In genomic region chr3:151178208-151178845, GRCh38 we compare ENCODE assay signal across 1 cellular context.
TF ChIP-seq lines count a peak whose summit lies in the region.

No MANE protein-coding gene starts in this region.

TF ChIP-seq in HepG2, 621 proteins besides CTCF, POLR2A, EP300 and RAD21 (continued from another document and continues in another):
- TF ChIP-seq TFDP2 (CRISPR knock-in tag; IDR thresholded peaks at IDR 0.05), result no peak
- TF ChIP-seq, protein P1, sequence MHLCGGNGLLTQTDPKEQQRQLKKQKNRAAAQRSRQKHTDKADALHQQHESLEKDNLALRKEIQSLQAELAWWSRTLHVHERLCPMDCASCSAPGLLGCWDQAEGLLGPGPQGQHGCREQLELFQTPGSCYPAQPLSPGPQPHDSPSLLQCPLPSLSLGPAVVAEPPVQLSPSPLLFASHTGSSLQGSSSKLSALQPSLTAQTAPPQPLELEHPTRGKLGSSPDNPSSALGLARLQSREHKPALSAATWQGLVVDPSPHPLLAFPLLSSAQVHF (CRISPR knock-in tag; IDR thresholded peaks at IDR 0.05), result no peak
- TF ChIP-seq SRF (IDR thresholded peaks at IDR 0.05; ENCODE audit: low read depth, low read length), result no peak
- TF ChIP-seq SAP130 (CRISPR knock-in tag; IDR thresholded peaks at IDR 0.05; ENCODE audit: low read depth), result peak; percentile 58; the same call in 1 of the 2 replicates
- peak; percentile 38; the same call in 1 of the 2 replicates for TF ChIP-seq SP4 (CRISPR knock-in tag; IDR thresholded peaks at IDR 0.05)
- no peak for TF ChIP-seq MTA1 (CRISPR knock-in tag; IDR thresholded peaks at IDR 0.05; ENCODE audit: borderline replicate concordance)
- TF ChIP-seq ZNF839 (CRISPR knock-in tag; IDR thresholded peaks at IDR 0.05; ENCODE audit: borderline replicate concordance), result no peak
- no peak; the same call in 1 of the 2 replicates for TF ChIP-seq ATF7-NPFF (CRISPR knock-in tag; IDR thresholded peaks at IDR 0.05; ENCODE audit: low read depth)
- TF ChIP-seq ZBTB7A (CRISPR knock-in tag; IDR thresholded peaks at IDR 0.05), result no peak
- no peak for TF ChIP-seq ZNF296 (CRISPR knock-in tag; conservative IDR thresholded peaks at IDR 0.05)
- TF ChIP-seq SP1 (IDR thresholded peaks at IDR 0.05), result no peak
- no peak for TF ChIP-seq SP1 (CRISPR knock-in tag; IDR thresholded peaks at IDR 0.05)
- no peak for TF ChIP-seq SIX4 (CRISPR knock-in tag; IDR thresholded peaks at IDR 0.05)
- TF ChIP-seq, protein P2, sequence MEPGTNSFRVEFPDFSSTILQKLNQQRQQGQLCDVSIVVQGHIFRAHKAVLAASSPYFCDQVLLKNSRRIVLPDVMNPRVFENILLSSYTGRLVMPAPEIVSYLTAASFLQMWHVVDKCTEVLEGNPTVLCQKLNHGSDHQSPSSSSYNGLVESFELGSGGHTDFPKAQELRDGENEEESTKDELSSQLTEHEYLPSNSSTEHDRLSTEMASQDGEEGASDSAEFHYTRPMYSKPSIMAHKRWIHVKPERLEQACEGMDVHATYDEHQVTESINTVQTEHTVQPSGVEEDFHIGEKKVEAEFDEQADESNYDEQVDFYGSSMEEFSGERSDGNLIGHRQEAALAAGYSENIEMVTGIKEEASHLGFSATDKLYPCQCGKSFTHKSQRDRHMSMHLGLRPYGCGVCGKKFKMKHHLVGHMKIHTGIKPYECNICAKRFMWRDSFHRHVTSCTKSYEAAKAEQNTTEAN (CRISPR knock-in tag; conservative IDR thresholded peaks at IDR 0.05), result no peak
- no peak for TF ChIP-seq ZNF12 (CRISPR knock-in tag; IDR thresholded peaks at IDR 0.05)
- peak; percentile 86 for TF ChIP-seq PAXIP1 (CRISPR knock-in tag; conservative IDR thresholded peaks at IDR 0.05)
- TF ChIP-seq TRIM24 (CRISPR knock-in tag; IDR thresholded peaks at IDR 0.05), result no peak
- no peak for TF ChIP-seq UBTF (CRISPR knock-in tag; IDR thresholded peaks at IDR 0.05)
- TF ChIP-seq IRF2 (CRISPR knock-in tag; IDR thresholded peaks at IDR 0.05), result peak; percentile 61; the same call in 1 of the 2 replicates
- TF ChIP-seq MIXL1 (CRISPR knock-in tag; IDR thresholded peaks at IDR 0.05), result peak; percentile 31; the same call in 1 of the 2 replicates
- TF ChIP-seq, protein P3, sequence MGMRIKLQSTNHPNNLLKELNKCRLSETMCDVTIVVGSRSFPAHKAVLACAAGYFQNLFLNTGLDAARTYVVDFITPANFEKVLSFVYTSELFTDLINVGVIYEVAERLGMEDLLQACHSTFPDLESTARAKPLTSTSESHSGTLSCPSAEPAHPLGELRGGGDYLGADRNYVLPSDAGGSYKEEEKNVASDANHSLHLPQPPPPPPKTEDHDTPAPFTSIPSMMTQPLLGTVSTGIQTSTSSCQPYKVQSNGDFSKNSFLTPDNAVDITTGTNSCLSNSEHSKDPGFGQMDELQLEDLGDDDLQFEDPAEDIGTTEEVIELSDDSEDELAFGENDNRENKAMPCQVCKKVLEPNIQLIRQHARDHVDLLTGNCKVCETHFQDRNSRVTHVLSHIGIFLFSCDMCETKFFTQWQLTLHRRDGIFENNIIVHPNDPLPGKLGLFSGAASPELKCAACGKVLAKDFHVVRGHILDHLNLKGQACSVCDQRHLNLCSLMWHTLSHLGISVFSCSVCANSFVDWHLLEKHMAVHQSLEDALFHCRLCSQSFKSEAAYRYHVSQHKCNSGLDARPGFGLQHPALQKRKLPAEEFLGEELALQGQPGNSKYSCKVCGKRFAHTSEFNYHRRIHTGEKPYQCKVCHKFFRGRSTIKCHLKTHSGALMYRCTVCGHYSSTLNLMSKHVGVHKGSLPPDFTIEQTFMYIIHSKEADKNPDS (CRISPR knock-in tag; IDR thresholded peaks at IDR 0.05), result peak; percentile 67
- no peak for TF ChIP-seq GLI4 (CRISPR knock-in tag; IDR thresholded peaks at IDR 0.05; ENCODE audit: borderline replicate concordance)
- no peak for TF ChIP-seq SRSF9 (IDR thresholded peaks at IDR 0.05; ENCODE audit: borderline replicate concordance, insufficient read depth, low read depth, low read length, poor library complexity, severe bottlenecking)
- no peak for TF ChIP-seq SATB2 (CRISPR knock-in tag; IDR thresholded peaks at IDR 0.05)
- peak; percentile 86 for TF ChIP-seq ZNF331 (CRISPR knock-in tag; IDR thresholded peaks at IDR 0.05)
- TF ChIP-seq ZNF124 (CRISPR knock-in tag; IDR thresholded peaks at IDR 0.05), result peak; percentile 57; the same call in 1 of the 2 replicates
- TF ChIP-seq FOXA1 (IDR thresholded peaks at IDR 0.05), result peak; percentile 69
- peak; percentile 87 for TF ChIP-seq FOXA1 (CRISPR knock-in tag; IDR thresholded peaks at IDR 0.05)
- TF ChIP-seq ATF2 (CRISPR knock-in tag; IDR thresholded peaks at IDR 0.05), result peak; percentile 40; the same call in 1 of the 2 replicates
- TF ChIP-seq, protein P4, sequence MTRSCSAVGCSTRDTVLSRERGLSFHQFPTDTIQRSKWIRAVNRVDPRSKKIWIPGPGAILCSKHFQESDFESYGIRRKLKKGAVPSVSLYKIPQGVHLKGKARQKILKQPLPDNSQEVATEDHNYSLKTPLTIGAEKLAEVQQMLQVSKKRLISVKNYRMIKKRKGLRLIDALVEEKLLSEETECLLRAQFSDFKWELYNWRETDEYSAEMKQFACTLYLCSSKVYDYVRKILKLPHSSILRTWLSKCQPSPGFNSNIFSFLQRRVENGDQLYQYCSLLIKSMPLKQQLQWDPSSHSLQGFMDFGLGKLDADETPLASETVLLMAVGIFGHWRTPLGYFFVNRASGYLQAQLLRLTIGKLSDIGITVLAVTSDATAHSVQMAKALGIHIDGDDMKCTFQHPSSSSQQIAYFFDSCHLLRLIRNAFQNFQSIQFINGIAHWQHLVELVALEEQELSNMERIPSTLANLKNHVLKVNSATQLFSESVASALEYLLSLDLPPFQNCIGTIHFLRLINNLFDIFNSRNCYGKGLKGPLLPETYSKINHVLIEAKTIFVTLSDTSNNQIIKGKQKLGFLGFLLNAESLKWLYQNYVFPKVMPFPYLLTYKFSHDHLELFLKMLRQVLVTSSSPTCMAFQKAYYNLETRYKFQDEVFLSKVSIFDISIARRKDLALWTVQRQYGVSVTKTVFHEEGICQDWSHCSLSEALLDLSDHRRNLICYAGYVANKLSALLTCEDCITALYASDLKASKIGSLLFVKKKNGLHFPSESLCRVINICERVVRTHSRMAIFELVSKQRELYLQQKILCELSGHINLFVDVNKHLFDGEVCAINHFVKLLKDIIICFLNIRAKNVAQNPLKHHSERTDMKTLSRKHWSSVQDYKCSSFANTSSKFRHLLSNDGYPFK (CRISPR knock-in tag; IDR thresholded peaks at IDR 0.05; ENCODE audit: borderline replicate concordance), result no peak
- peak; percentile 92 for TF ChIP-seq FOXA3 (CRISPR knock-in tag; IDR thresholded peaks at IDR 0.05)
- TF ChIP-seq, protein P5, sequence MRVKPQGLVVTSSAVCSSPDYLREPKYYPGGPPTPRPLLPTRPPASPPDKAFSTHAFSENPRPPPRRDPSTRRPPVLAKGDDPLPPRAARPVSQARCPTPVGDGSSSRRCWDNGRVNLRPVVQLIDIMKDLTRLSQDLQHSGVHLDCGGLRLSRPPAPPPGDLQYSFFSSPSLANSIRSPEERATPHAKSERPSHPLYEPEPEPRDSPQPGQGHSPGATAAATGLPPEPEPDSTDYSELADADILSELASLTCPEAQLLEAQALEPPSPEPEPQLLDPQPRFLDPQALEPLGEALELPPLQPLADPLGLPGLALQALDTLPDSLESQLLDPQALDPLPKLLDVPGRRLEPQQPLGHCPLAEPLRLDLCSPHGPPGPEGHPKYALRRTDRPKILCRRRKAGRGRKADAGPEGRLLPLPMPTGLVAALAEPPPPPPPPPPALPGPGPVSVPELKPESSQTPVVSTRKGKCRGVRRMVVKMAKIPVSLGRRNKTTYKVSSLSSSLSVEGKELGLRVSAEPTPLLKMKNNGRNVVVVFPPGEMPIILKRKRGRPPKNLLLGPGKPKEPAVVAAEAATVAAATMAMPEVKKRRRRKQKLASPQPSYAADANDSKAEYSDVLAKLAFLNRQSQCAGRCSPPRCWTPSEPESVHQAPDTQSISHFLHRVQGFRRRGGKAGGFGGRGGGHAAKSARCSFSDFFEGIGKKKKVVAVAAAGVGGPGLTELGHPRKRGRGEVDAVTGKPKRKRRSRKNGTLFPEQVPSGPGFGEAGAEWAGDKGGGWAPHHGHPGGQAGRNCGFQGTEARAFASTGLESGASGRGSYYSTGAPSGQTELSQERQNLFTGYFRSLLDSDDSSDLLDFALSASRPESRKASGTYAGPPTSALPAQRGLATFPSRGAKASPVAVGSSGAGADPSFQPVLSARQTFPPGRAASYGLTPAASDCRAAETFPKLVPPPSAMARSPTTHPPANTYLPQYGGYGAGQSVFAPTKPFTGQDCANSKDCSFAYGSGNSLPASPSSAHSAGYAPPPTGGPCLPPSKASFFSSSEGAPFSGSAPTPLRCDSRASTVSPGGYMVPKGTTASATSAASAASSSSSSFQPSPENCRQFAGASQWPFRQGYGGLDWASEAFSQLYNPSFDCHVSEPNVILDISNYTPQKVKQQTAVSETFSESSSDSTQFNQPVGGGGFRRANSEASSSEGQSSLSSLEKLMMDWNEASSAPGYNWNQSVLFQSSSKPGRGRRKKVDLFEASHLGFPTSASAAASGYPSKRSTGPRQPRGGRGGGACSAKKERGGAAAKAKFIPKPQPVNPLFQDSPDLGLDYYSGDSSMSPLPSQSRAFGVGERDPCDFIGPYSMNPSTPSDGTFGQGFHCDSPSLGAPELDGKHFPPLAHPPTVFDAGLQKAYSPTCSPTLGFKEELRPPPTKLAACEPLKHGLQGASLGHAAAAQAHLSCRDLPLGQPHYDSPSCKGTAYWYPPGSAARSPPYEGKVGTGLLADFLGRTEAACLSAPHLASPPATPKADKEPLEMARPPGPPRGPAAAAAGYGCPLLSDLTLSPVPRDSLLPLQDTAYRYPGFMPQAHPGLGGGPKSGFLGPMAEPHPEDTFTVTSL (CRISPR knock-in tag; IDR thresholded peaks at IDR 0.05; ENCODE audit: borderline replicate concordance), result peak; percentile 89; the same call in 1 of the 2 replicates
- TF ChIP-seq RXRA (CRISPR knock-in tag; IDR thresholded peaks at IDR 0.05), result no peak; the same call in 1 of the 2 replicates
- no peak for TF ChIP-seq CERS6 (CRISPR knock-in tag; IDR thresholded peaks at IDR 0.05)
- TF ChIP-seq ZNF580 (CRISPR knock-in tag; IDR thresholded peaks at IDR 0.05; ENCODE audit: borderline replicate concordance, low read depth), result peak; percentile 32; the same call in 1 of the 2 replicates
